1 cellular context compared by ENCODE assay signal in genomic region chr19:57240311-57241090, GRCh38.
TF ChIP-seq lines count a peak whose summit lies in the region.

ZNF805 (plus strand) TSS chr19:57240632; CDS start chr19:57240892, 260 bp downstream.

TF ChIP-seq in HepG2, 621 proteins besides CTCF, POLR2A, EP300 and RAD21 (continued from another document and continues in another):
- TF ChIP-seq ZNF407 (CRISPR knock-in tag; IDR thresholded peaks at IDR 0.05; ENCODE audit: not compliant biosample characterization) (no peak), HNF4A (CRISPR knock-in tag; IDR thresholded peaks at IDR 0.05) (0 out of 2 replicates have a peak, but pooled peaks have one; percentile 5), IRF2 (CRISPR knock-in tag; IDR thresholded peaks at IDR 0.05) (peak; percentile 92; the same call in 1 of the 2 replicates), ZKSCAN5 (CRISPR knock-in tag; IDR thresholded peaks at IDR 0.05) (no peak), ZFP1 (CRISPR knock-in tag; IDR thresholded peaks at IDR 0.05) (no peak), JUN (CRISPR knock-in tag; IDR thresholded peaks at IDR 0.05) (0 out of 2 replicates have a peak, but pooled peaks have one; percentile 38), ZNF839 (CRISPR knock-in tag; IDR thresholded peaks at IDR 0.05; ENCODE audit: borderline replicate concordance) (no peak), ATF5 (CRISPR knock-in tag; IDR thresholded peaks at IDR 0.05; ENCODE audit: low read depth) (no peak), DR1 (CRISPR knock-in tag; IDR thresholded peaks at IDR 0.05) (peak; percentile 34; the same call in 1 of the 2 replicates), ZSCAN21 (CRISPR knock-in tag; IDR thresholded peaks at IDR 0.05; ENCODE audit: borderline replicate concordance) (no peak), ERF (CRISPR knock-in tag; IDR thresholded peaks at IDR 0.05) (0 out of 2 replicates have a peak, but pooled peaks have one; percentile 55), E2F1 (CRISPR knock-in tag; IDR thresholded peaks at IDR 0.05) (no peak; the same call in 1 of the 2 replicates), IKZF5 (CRISPR knock-in tag; IDR thresholded peaks at IDR 0.05) (no peak), FUBP1 (CRISPR knock-in tag; IDR thresholded peaks at IDR 0.05; ENCODE audit: borderline replicate concordance) (no peak), IKZF4 (CRISPR knock-in tag; IDR thresholded peaks at IDR 0.05; ENCODE audit: borderline replicate concordance, low read depth, not compliant biosample characterization) (no peak), ZBTB10 (CRISPR knock-in tag; IDR thresholded peaks at IDR 0.05; ENCODE audit: borderline replicate concordance) (no peak), ZNF367 (CRISPR knock-in tag; IDR thresholded peaks at IDR 0.05; ENCODE audit: borderline replicate concordance) (no peak), HNF1A (IDR thresholded peaks at IDR 0.05; ENCODE audit: low read depth) (no peak), HNF1A (CRISPR knock-in tag; IDR thresholded peaks at IDR 0.05; ENCODE audit: borderline replicate concordance) (no peak; the same call in 1 of the 2 replicates), ZNF282 (IDR thresholded peaks at IDR 0.05; ENCODE audit: partially characterized antibody) (no peak), POLR2AphosphoS5 (IDR thresholded peaks at IDR 0.05; ENCODE audit: low read depth, low read length) (peak; percentile 62), MXI1 (IDR thresholded peaks at IDR 0.05; ENCODE audit: borderline replicate concordance, low read depth, low read length) (peak; percentile 91; the same call in 2 of the 3 replicates), ZNF335 (CRISPR knock-in tag; IDR thresholded peaks at IDR 0.05) (peak; percentile 37; the same call in 1 of the 2 replicates), NFYC (CRISPR knock-in tag; IDR thresholded peaks at IDR 0.05) (peak; percentile 91), ARHGAP35 (CRISPR knock-in tag; IDR thresholded peaks at IDR 0.05; ENCODE audit: borderline replicate concordance) (no peak; the same call in 1 of the 2 replicates), ZMAT3 (CRISPR knock-in tag; conservative IDR thresholded peaks at IDR 0.05) (peak; percentile 89), ZNF552 (CRISPR knock-in tag; IDR thresholded peaks at IDR 0.05; ENCODE audit: borderline replicate concordance) (no peak), ATF6 (CRISPR knock-in tag; conservative IDR thresholded peaks at IDR 0.05) (no peak), THAP8 (CRISPR knock-in tag; IDR thresholded peaks at IDR 0.05; ENCODE audit: borderline replicate concordance) (peak; percentile 79; the same call in 1 of the 2 replicates)
